Comparison of ENCODE assay signal across 30 cellular contexts in the genomic region with DNA sequence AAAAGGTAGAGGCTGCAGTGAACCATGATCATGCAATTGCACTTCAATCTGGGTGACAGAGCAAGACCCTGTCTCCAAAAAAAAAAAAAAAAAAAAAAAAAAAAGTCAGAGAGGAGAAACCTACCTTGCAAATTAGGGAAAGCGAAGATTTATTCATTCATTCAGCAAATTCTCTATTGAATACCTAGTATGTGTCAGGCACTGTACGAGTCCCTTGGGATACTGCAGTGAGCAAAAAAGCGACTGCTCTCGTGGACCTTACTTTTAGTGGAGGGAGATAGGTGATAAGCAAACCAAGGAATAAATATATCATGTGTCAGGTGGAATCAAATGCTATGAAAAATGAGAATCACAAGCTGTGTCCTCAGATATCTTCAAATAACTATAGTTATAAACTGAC.
"Had no signal": no experiment of that assay in that cellular context is flagged by ENCODE, and none has a peak within 500 bp of the region (broad histone marks: within the 10 kb centered on the region; RNA-seq: fewer than 3 reads in every experiment).

No MANE protein-coding gene starts in this region.

- H3K4me3 ChIP-seq: coronary artery, dorsolateral prefrontal cortex, gastrocnemius medialis, left lung, lung, pancreas, prostate gland, skin epidermis, stomach, thyroid gland, upper lobe of left lung, vagina had no signal

- DNase-seq: activated CD4-positive, alpha-beta T cell treated with anti-CD3 and anti-CD28 coated beads, Interleukin-2, amount 10 ng/mL, durations not matched to agents 7 days and 5 days; activated CD8-positive, alpha-beta memory T cell treated with anti-CD3 and anti-CD28 coated beads for 24 hours; activated naive CD8-positive, alpha-beta T cell treated with anti-CD3 and anti-CD28 coated beads, Interleukin-2, amount 10 ng/mL, durations not matched to agents 7 days and 5 days; amniotic stem cell; brain microvascular endothelial cell; dorsolateral prefrontal cortex; effector memory CD4-positive, alpha-beta T cell; gastrocnemius medialis; glutamatergic neuron; left lung; mesendoderm; nucleus accumbens; pancreas; retina; stimulated activated CD4-positive, alpha-beta T cell treated with anti-CD3 and anti-CD28 coated beads, Interleukin-4, amount 100 ng/mL, for 24 hours; stomach; T-helper 17 cell; T1000; thyroid gland; upper lobe of left lung; WERI-Rb-1 had no signal

- H3K9me3 Mint-ChIP-seq: activated naive CD8-positive, alpha-beta T cell treated with anti-CD3 and anti-CD28 coated beads, Interleukin-2, amount 10 ng/mL, durations not matched to agents 7 days and 5 days; neural crest cell had no signal

- H3K27me3 Mint-ChIP-seq: activated CD4-positive, alpha-beta T cell treated with anti-CD3 and anti-CD28 coated beads, Interleukin-2, amount 10 ng/mL, durations not matched to agents 7 days and 5 days; activated naive CD8-positive, alpha-beta T cell treated with anti-CD3 and anti-CD28 coated beads, Interleukin-2, amount 10 ng/mL, durations not matched to agents 7 days and 5 days; T-helper 17 cell had no signal

- H3K4me1 ChIP-seq: pancreas, prostate gland had no signal

- H3K4me3 Mint-ChIP-seq: activated CD4-positive, alpha-beta T cell treated with anti-CD3 and anti-CD28 coated beads, Interleukin-2, amount 10 ng/mL, durations not matched to agents 7 days and 5 days; neural crest cell; T-helper 17 cell had no signal

- ATAC-seq: activated CD4-positive, CD25-positive, alpha-beta regulatory T cell treated with anti-CD3 and anti-CD28 coated beads, Interleukin-2, amount 50 U/mL, for 24 hours; gastrocnemius medialis; left lung; pancreas; sciatic nerve; stimulated activated effector memory CD8-positive, alpha-beta T cell treated with anti-CD3 and anti-CD28 coated beads, Interleukin-12 subunit alpha, Interleukin-12 subunit beta, amount 100 ng/mL, for 72 hours; T-helper 17 cell had no signal

- H3K36me3 ChIP-seq: brain microvascular endothelial cell, gastrocnemius medialis, left lung, pancreas, prostate gland, stomach, thyroid gland, upper lobe of left lung, vagina, WERI-Rb-1 had no signal

- H3K9me3 ChIP-seq: gastrocnemius medialis, left lung, pancreas, prostate gland, stomach, thyroid gland, upper lobe of left lung, vagina had no signal
